In genomic region chr9:89426389-89426961, GRCh38 we compare ENCODE assay signal across 7 cellular contexts.
DNase-seq lines count a peak whose midpoint lies in the region; ATAC-seq and TF ChIP-seq lines count a peak whose summit lies in the region.

No MANE protein-coding gene starts in this region.

- TF ChIP-seq EP300 in esophagus muscularis mucosa (IDR thresholded peaks at IDR 0.05) (no peak), sigmoid colon (IDR thresholded peaks at IDR 0.05) (no peak)

- no peak overlapping the region for H4K91ac ChIP-seq in neuronal stem cell (ENCODE audit: low read depth, low read length, poor library complexity)

- whole genome bisulfite sequencing in neuronal stem cell (ENCODE audit: extremely low coverage in 2 of 2, insufficient read length in 2 of 2, insufficient replicate concordance in 1 of 2), 2 donors = no CpG with 5 or more reads among the region's 13 CpGs
- 73% methylated on average over 12 of the region's 13 CpGs for WGBS in esophagus muscularis mucosa
- WGBS in sigmoid colon, 2 donors = 47 to 74% methylated on average over 13 of the region's 13 CpGs

- H3K27ac ChIP-seq in Peyer's patch (peak overlapping the region; percentile 37 to 70 (median 54)), neuronal stem cell (replicated peaks; ENCODE audit: low read length) (no peak overlapping the region), esophagus muscularis mucosa (replicated peaks in 1 of 4) (no peak overlapping the region), sigmoid colon (no peak overlapping the region)

- H2BK12ac ChIP-seq in neuronal stem cell (ENCODE audit: low read length) = no peak overlapping the region

- no peak overlapping the region for H2BK15ac ChIP-seq in neuronal stem cell (ENCODE audit: low read length)

- peaks cover 15% of the 10 kb centered on the region for H3K79me1 ChIP-seq in neuronal stem cell (ENCODE audit: low read depth, low read length)

- H3K4me2 ChIP-seq in neuronal stem cell (ENCODE audit: insufficient read depth, low read length, poor library complexity, severe bottlenecking) = no peak overlapping the region

- H2AK5ac ChIP-seq in neuronal stem cell (ENCODE audit: low read depth, low read length) = no peak overlapping the region

- no peak overlapping the region for H4K8ac ChIP-seq in neuronal stem cell (ENCODE audit: low read depth, low read length)

- H2BK120ac ChIP-seq in neuronal stem cell (ENCODE audit: low read depth, low read length) = no peak overlapping the region

- H2AFZ ChIP-seq in neuronal stem cell (ENCODE audit: low read length) = no peak overlapping the region

- DNase-seq in Peyer's patch (peak in 2 of 3 donors; percentile 75 to 84), neuronal stem cell (ENCODE audit: low spot score) (no peak), esophagus muscularis mucosa (ENCODE audit: extremely low spot score) (no peak), sigmoid colon (no peak), NCI-H510A (lab: John Stamatoyannopoulos, UW) (no peak)

- H3K36me3 ChIP-seq in Peyer's patch (no peaks in the 10 kb centered on the region), neuronal stem cell (replicated peaks in 1 of 2; ENCODE audit: control insufficient read depth in 2 of 2, insufficient read depth in 2 of 2, low read length in 2 of 2) (no peaks in the 10 kb centered on the region), esophagus muscularis mucosa (no peaks in the 10 kb centered on the region), sigmoid colon (no peaks in the 10 kb centered on the region)

- H3K4me1 ChIP-seq in Peyer's patch = peaks cover 0 to 45% (median 34%) of the 10 kb centered on the region in 4 donors
- H3K4me1 ChIP-seq in neuronal stem cell (ENCODE audit: control insufficient read depth in 2 of 2, insufficient read depth in 1 of 2, low read depth in 1 of 2, low read length in 2 of 2) = peaks cover 0 to 2% of the 10 kb centered on the region in 2 donors
- peaks cover 0 to 7% (median 0%) of the 10 kb centered on the region in 4 donors for H3K4me1 ChIP-seq in esophagus muscularis mucosa
- no peaks in the 10 kb centered on the region for H3K4me1 ChIP-seq in sigmoid colon

- peak; percentile 78 for ATAC-seq in GM18909 (IDR thresholded peaks at IDR 0.05; ENCODE audit: poor library complexity, unreplicated experiment)
- peak; percentile 70 for ATAC-seq in HG02642 (IDR thresholded peaks at IDR 0.05; ENCODE audit: poor library complexity, unreplicated experiment)

- H3K23ac ChIP-seq in neuronal stem cell (ENCODE audit: low read depth, low read length, poor library complexity) = no peak overlapping the region

- no peak overlapping the region for H3K4ac ChIP-seq in neuronal stem cell (ENCODE audit: low read length)

- TF ChIP-seq POLR2A in Peyer's patch (IDR thresholded peaks at IDR 0.05) (no peak), esophagus muscularis mucosa (IDR thresholded peaks at IDR 0.05; ENCODE audit: low read depth) (no peak), sigmoid colon (IDR thresholded peaks at IDR 0.05) (no peak)

- no peak overlapping the region for H3K9ac ChIP-seq in neuronal stem cell (ENCODE audit: low read depth, low read length, poor library complexity)

- no peak overlapping the region for H3K14ac ChIP-seq in neuronal stem cell (ENCODE audit: low read length)

- no peak overlapping the region for H2BK5ac ChIP-seq in neuronal stem cell (ENCODE audit: low read length)

- H3K4me3 ChIP-seq in Peyer's patch = no peak overlapping the region
- H3K4me3 ChIP-seq in neuronal stem cell (ENCODE audit: low read length in 2 of 2) = no peak overlapping the region
- H3K4me3 ChIP-seq in esophagus muscularis mucosa = no peak overlapping the region
- no peak overlapping the region for H3K4me3 ChIP-seq in sigmoid colon

- peak overlapping the region; percentile 1 for H3K18ac ChIP-seq in neuronal stem cell (ENCODE audit: low read length)

- intact Hi-C loops in esophagus muscularis mucosa (cut with DNase I) (no loop called here), sigmoid colon (cut with DNase I) (no loop called here)

- H3K27me3 ChIP-seq in Peyer's patch (no peaks in the 10 kb centered on the region), neuronal stem cell (ENCODE audit: control insufficient read depth in 3 of 3, insufficient read depth in 3 of 3, low read depth in 1 of 3, low read length in 3 of 3) (peaks cover 0 to 34% (median 0%) of the 10 kb centered on the region in 3 experiments), esophagus muscularis mucosa (no peaks in the 10 kb centered on the region), sigmoid colon (no peaks in the 10 kb centered on the region)

- H3K9me3 ChIP-seq in Peyer's patch (no peaks in the 10 kb centered on the region), neuronal stem cell (replicated peaks in 1 of 2; ENCODE audit: control insufficient read depth in 2 of 2, insufficient read depth in 1 of 2, low read depth in 1 of 2, low read length in 2 of 2) (peaks cover 5% of the 10 kb centered on the region in 2 donors), esophagus muscularis mucosa (no peaks in the 10 kb centered on the region), sigmoid colon (no peaks in the 10 kb centered on the region)

- TF ChIP-seq CTCF in Peyer's patch (IDR thresholded peaks at IDR 0.05) (no peak), esophagus muscularis mucosa (IDR thresholded peaks at IDR 0.05) (no peak), sigmoid colon (IDR thresholded peaks at IDR 0.05) (no peak)

Comparison
In these comparisons a context has a peak if more than half of its experiments do, and no peak if none do; other contexts are left out.
1. DNase-seq: peak in Peyer's patch (2 of 3); none in neuronal stem cell (single experiment), esophagus muscularis mucosa (single experiment), sigmoid colon (single experiment) and NCI-H510A (single experiment).
2. H3K27ac ChIP-seq: peak in Peyer's patch (4 of 4); none in neuronal stem cell (single experiment), esophagus muscularis mucosa (0 of 4) and sigmoid colon (0 of 4).